Comparison of ENCODE assay signal across 1 cellular context in genomic region chr12:71354871-71355270, GRCh38.
TF ChIP-seq lines count a peak whose summit lies in the region.

No MANE protein-coding gene starts in this region.

TF ChIP-seq in H1, 55 proteins besides CTCF, POLR2A, EP300 and RAD21 (continued from another document):
- no peak for TF ChIP-seq CHD7 (IDR thresholded peaks at IDR 0.05; ENCODE audit: insufficient replicate concordance, low read length)
- TF ChIP-seq, protein P1, sequence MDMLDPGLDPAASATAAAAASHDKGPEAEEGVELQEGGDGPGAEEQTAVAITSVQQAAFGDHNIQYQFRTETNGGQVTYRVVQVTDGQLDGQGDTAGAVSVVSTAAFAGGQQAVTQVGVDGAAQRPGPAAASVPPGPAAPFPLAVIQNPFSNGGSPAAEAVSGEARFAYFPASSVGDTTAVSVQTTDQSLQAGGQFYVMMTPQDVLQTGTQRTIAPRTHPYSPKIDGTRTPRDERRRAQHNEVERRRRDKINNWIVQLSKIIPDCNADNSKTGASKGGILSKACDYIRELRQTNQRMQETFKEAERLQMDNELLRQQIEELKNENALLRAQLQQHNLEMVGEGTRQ (IDR thresholded peaks at IDR 0.05; ENCODE audit: low read length): no peak
- TF ChIP-seq E2F6 (IDR thresholded peaks at IDR 0.05): no peak
